Comparison of ENCODE assay signal across 20 cellular contexts in the genomic region with DNA sequence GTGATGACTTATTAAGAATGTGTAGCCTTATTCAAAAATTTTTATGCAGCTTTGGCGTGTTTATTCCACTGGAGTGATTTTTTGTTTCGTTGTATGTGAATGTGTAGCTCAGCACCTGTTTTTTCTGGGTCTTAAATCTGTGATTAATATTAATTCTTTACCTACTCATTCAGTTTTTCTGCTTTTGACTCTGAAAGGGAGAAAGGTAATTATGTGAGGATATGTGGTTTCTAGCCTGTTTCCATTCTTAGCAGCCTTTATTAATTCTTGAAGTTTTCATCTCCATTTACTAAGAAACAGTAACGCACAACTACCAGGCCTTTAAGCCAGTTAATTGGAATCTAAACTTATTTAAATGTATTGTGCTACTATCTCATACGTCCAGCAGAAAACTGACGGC.
"Had no signal": no experiment of that assay in that cellular context is flagged by ENCODE, and none has a peak within 500 bp of the region (broad histone marks: within the 10 kb centered on the region; RNA-seq: fewer than 3 reads in every experiment).

No MANE protein-coding gene starts in this region.

- H3K27me3 ChIP-seq: body of pancreas, esophagus squamous epithelium, left lung, right lobe of liver had no signal

- DNase-seq: activated CD4-positive, alpha-beta T cell treated with anti-CD3 and anti-CD28 coated beads, Interleukin-2, amount 50 U/mL, for 1 hour; activated effector memory CD4-positive, alpha-beta T cell treated with Interleukin-2 at 50 U/mL for 16 hours; amygdala; body of pancreas; caudate nucleus; esophagus squamous epithelium; hypothalamus; kidney; left lung; mammary epithelial cell; naive B cell; occipital lobe; right lobe of liver; stimulated activated CD4-positive, alpha-beta T cell treated with anti-CD3 and anti-CD28 coated beads, Interleukin-4, amount 100 ng/mL, for 4 hours; stimulated activated CD8-positive, alpha-beta memory T cell treated with anti-CD3 and anti-CD28 coated beads, Interleukin-4, amount 100 ng/mL, for 48 hours had no signal

- H3K27me3 Mint-ChIP-seq: naive B cell, progenitor cell of endocrine pancreas had no signal

- H3K27ac Mint-ChIP-seq: progenitor cell of endocrine pancreas had no signal

- H3K4me2 ChIP-seq: smooth muscle cell had no signal

- H3K9me3 Mint-ChIP-seq: activated naive CD4-positive, alpha-beta T cell treated with anti-CD3 and anti-CD28 coated beads, Interleukin-2, amount 50 U/mL, for 72 hours; naive B cell had no signal

- FAIRE-seq: colon, kidney had no signal

- H3K9me3 ChIP-seq: body of pancreas, esophagus squamous epithelium, left lung, right lobe of liver, thoracic aorta had no signal

- H3K27ac ChIP-seq: body of pancreas, esophagus squamous epithelium, left lung, right lobe of liver, thoracic aorta had no signal

- H3K4me3 ChIP-seq: body of pancreas, esophagus squamous epithelium, left lung, right lobe of liver, smooth muscle cell, thoracic aorta had no signal

- ATAC-seq: body of pancreas, left lung, right lobe of liver had no signal
